ENCODE assay signal across 10 cellular contexts in the genomic region with DNA sequence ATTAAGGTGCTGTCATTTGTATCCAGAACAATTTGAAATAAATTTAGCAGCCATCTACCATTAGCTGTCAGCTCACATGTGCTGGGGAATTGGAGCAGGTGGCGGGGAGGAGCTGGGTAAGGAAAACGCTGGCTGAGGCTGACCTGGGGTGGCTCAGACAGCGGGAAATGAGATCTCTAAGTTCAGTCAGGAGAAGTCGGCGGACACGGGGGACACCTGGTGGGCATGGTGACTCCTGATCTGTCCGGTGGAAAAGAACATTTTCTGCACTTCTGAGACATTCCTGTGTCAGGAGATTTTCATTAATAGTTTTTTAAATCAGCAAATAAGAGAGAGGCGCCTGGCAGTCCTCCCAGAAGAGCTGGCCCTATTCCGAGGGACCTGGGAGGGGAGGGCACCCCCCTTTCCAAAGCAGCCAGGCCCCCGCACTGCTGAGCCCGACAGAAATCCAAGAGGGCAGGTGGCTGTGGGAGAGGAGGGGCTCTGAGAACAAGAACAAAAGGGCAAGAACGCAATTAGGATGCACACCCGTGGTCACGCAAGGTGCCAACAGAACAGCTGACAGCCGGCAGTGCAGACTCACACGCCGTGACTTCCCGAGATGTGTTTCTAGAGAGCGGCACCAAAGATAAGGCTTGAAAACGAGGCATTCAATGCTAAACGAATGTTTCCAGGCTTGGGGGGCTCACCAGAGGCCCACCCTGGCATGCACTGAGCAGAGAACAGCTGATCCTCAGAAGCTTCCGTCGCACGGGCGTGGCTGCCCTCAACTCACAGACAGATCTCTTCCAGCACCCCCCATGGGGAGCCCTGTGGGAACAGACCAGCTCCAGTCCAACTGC. TPM values are rescaled to one million over a fixed set of nuclear protein-coding genes. Genes with fewer than 3 reads are reported as not detected.
DNase-seq lines count a peak whose midpoint lies in the region; ATAC-seq lines count a peak whose summit lies in the region.
"Had no signal": no experiment of that assay in that cellular context is flagged by ENCODE, and none has a peak within 500 bp of the region (broad histone marks: within the 10 kb centered on the region; RNA-seq: fewer than 3 reads in every experiment).

No MANE protein-coding gene starts in this region.

- DNase-seq in H7 (peak; percentile 67), NCI-H2171 treated with DMSO at 0.1 percent for 48 hours (lab: John Stamatoyannopoulos, UW) (peak; percentile 74), Right ventricle myocardium superior (peak; percentile 45), posterior vena cava (ENCODE audit: low spot score) (peak; percentile 66), HuH-7 (ENCODE audit: low spot score) (no peak), dermis blood vessel endothelial cell (no peak)
- DNase-seq: NCI-H1930, SW 1271 had no signal

- H3K36me3 ChIP-seq in H7 (replicated peaks; ENCODE audit: control insufficient read depth, insufficient read depth, low read length), result no peaks in the 10 kb centered on the region; the same call in 1 of the 2 replicates

- no peaks in the 10 kb centered on the region for H3K27me3 ChIP-seq in H7 (ENCODE audit: control insufficient read depth, insufficient read depth, low read length)

- H3K4me3 ChIP-seq in H7 (ENCODE audit: insufficient read depth, low read depth, low read length), result no peak overlapping the region

- intact Hi-C loops in Right ventricle myocardium superior (cut with DNase I) (no loop called here), posterior vena cava (cut with DNase I) (no loop called here)

- peak; percentile 78 for ATAC-seq in Right ventricle myocardium superior (ENCODE audit: poor library complexity)
- no peak for ATAC-seq in GM19328 (IDR thresholded peaks at IDR 0.05; ENCODE audit: unreplicated experiment)
- ATAC-seq in HG02610 (IDR thresholded peaks at IDR 0.05; ENCODE audit: unreplicated experiment), result no peak

RNA-seq across cellular contexts. Expression of gene SLC66A2, which starts 26.4 kb away (rescaled TPM):
- total RNA-seq in H7 (2014; rRNA removed; shearing (Covaris generic)), result 19.6 and 28.6 TPM in 2 replicates
- 25.4 TPM for total RNA-seq in Right ventricle myocardium superior
- 10 to 100 TPM; 32.0 to 36.8 TPM for total RNA-seq in posterior vena cava
- 54.4 and 65.5 TPM in 2 replicates for total RNA-seq in dermis blood vessel endothelial cell

RNA-seq across cellular contexts. Expression of gene HSBP1L1, which starts 39.4 kb away (rescaled TPM):
- 1.6 and 2.8 TPM in 2 replicates for total RNA-seq in H7 (2014; rRNA removed; shearing (Covaris generic))
- total RNA-seq in Right ventricle myocardium superior, result 13.8 TPM
- total RNA-seq in posterior vena cava, result 1 to 10 TPM; 3.9 to 5.9 TPM
- 5.2 and 10.9 TPM in 2 replicates for total RNA-seq in dermis blood vessel endothelial cell

Comparison
In these comparisons a context has a peak if more than half of its experiments do, and no peak if none do; other contexts are left out.
1. DNase-seq: peak in H7 (single experiment), NCI-H2171 treated with DMSO at 0.1 percent for 48 hours (single experiment), Right ventricle myocardium superior (single experiment) and posterior vena cava (single experiment); none in HuH-7 (single experiment) and dermis blood vessel endothelial cell (single experiment).